ENCODE assay signal across 13 cellular contexts in the genomic region with DNA sequence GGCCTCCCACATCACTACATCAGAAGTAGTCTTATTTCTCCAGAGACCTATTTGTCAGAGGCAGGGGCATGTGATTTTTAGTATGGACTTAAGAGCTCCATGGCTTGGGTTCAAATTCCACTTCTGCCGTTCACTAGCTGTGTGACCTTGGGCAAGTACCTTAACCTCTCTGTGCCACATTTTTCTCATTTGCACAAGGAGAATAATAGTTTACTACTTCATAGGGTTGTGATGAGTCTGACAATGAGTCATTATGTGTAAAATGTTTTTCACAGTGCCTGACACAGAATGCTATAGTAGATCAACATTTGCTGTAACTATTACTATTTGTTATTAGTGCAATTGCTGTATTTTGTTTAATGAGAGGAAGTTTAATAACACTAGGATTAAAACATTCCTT.
"Had no signal": no experiment of that assay in that cellular context is flagged by ENCODE, and none has a peak within 500 bp of the region (broad histone marks: within the 10 kb centered on the region; RNA-seq: fewer than 3 reads in every experiment).

No MANE protein-coding gene starts in this region.

- H3K9me3 ChIP-seq: pancreas, thyroid gland had no signal

- H3K4me1 ChIP-seq: pancreas, sigmoid colon had no signal

- DNase-seq: activated CD4-positive, alpha-beta memory T cell treated with anti-CD3 and anti-CD28 coated beads for 36 hours; activated CD4-positive, alpha-beta T cell treated with anti-CD3 and anti-CD28 coated beads for 36 hours; dorsolateral prefrontal cortex; mesendoderm; naive thymus-derived CD8-positive, alpha-beta T cell; pancreas; sigmoid colon; stimulated activated naive B cell treated with anti-CD40 and anti-IgM and Interleukin-4, amounts not matched to agents 10 μg/mL and 1 μg/mL and 100 μg/mL, for 72 hours; SW 1271; T-helper 2 cell; thyroid gland had no signal

- H3K36me3 ChIP-seq: pancreas, sigmoid colon, thyroid gland had no signal

- H3K4me3 ChIP-seq: dorsolateral prefrontal cortex, pancreas, sigmoid colon, thyroid gland had no signal

- H3K27me3 ChIP-seq: dorsolateral prefrontal cortex, pancreas, sigmoid colon, thyroid gland had no signal

- H3K27ac ChIP-seq: epithelial cell of prostate, pancreas, sigmoid colon, thyroid gland had no signal

- ATAC-seq: activated CD4-positive, alpha-beta T cell treated with anti-CD3 and anti-CD28 coated beads for 36 hours; naive thymus-derived CD8-positive, alpha-beta T cell; pancreas; stimulated activated naive B cell treated with anti-CD40 and anti-IgM and Interleukin-4, amounts not matched to agents 10 μg/mL and 1 μg/mL and 100 μg/mL, for 72 hours; WTC11 had no signal

- FAIRE-seq: pancreas had no signal
